In genomic region chr1:1545946-1546737, GRCh38 we compare ENCODE assay signal across 2 cellular contexts.
TF ChIP-seq lines count a peak whose summit lies in the region.

No MANE protein-coding gene starts in this region.

TF ChIP-seq in IMR-90, 13 proteins besides CTCF, POLR2A, EP300 and RAD21:
- no peak for TF ChIP-seq MXI1 (IDR thresholded peaks at IDR 0.05; ENCODE audit: borderline replicate concordance, low read depth, low read length)
- TF ChIP-seq, protein P1, sequence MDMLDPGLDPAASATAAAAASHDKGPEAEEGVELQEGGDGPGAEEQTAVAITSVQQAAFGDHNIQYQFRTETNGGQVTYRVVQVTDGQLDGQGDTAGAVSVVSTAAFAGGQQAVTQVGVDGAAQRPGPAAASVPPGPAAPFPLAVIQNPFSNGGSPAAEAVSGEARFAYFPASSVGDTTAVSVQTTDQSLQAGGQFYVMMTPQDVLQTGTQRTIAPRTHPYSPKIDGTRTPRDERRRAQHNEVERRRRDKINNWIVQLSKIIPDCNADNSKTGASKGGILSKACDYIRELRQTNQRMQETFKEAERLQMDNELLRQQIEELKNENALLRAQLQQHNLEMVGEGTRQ (IDR thresholded peaks at IDR 0.05; ENCODE audit: low read depth, low read length): no peak
- TF ChIP-seq CHD1 (IDR thresholded peaks at IDR 0.05; ENCODE audit: low read depth, low read length): no peak
- no peak for TF ChIP-seq FOS (IDR thresholded peaks at IDR 0.05; ENCODE audit: low read depth, low read length)
TF ChIP-seq in IMR-90: peak in this region for 0.

TF ChIP-seq in WTC11, 78 proteins besides CTCF, POLR2A, EP300 and RAD21:
- no peak for TF ChIP-seq GTF2I (CRISPR knock-in tag; conservative IDR thresholded peaks at IDR 0.05)
- TF ChIP-seq EMX1 (CRISPR knock-in tag; IDR thresholded peaks at IDR 0.05): no peak
- TF ChIP-seq JUN (CRISPR knock-in tag; IDR thresholded peaks at IDR 0.05): no peak
- no peak for TF ChIP-seq FOXJ3 (CRISPR knock-in tag; IDR thresholded peaks at IDR 0.05; ENCODE audit: borderline replicate concordance)
- no peak for TF ChIP-seq RELA (CRISPR knock-in tag; IDR thresholded peaks at IDR 0.05; ENCODE audit: borderline replicate concordance)
- TF ChIP-seq, protein P2, sequence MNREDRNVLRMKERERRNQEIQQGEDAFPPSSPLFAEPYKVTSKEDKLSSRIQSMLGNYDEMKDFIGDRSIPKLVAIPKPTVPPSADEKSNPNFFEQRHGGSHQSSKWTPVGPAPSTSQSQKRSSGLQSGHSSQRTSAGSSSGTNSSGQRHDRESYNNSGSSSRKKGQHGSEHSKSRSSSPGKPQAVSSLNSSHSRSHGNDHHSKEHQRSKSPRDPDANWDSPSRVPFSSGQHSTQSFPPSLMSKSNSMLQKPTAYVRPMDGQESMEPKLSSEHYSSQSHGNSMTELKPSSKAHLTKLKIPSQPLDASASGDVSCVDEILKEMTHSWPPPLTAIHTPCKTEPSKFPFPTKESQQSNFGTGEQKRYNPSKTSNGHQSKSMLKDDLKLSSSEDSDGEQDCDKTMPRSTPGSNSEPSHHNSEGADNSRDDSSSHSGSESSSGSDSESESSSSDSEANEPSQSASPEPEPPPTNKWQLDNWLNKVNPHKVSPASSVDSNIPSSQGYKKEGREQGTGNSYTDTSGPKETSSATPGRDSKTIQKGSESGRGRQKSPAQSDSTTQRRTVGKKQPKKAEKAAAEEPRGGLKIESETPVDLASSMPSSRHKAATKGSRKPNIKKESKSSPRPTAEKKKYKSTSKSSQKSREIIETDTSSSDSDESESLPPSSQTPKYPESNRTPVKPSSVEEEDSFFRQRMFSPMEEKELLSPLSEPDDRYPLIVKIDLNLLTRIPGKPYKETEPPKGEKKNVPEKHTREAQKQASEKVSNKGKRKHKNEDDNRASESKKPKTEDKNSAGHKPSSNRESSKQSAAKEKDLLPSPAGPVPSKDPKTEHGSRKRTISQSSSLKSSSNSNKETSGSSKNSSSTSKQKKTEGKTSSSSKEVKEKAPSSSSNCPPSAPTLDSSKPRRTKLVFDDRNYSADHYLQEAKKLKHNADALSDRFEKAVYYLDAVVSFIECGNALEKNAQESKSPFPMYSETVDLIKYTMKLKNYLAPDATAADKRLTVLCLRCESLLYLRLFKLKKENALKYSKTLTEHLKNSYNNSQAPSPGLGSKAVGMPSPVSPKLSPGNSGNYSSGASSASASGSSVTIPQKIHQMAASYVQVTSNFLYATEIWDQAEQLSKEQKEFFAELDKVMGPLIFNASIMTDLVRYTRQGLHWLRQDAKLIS (CRISPR knock-in tag; IDR thresholded peaks at IDR 0.05; ENCODE audit: borderline replicate concordance): no peak
- TF ChIP-seq NFATC4 (CRISPR knock-in tag; IDR thresholded peaks at IDR 0.05): no peak
- no peak for TF ChIP-seq PREB (CRISPR knock-in tag; IDR thresholded peaks at IDR 0.05; ENCODE audit: borderline replicate concordance)
- TF ChIP-seq, protein P3, sequence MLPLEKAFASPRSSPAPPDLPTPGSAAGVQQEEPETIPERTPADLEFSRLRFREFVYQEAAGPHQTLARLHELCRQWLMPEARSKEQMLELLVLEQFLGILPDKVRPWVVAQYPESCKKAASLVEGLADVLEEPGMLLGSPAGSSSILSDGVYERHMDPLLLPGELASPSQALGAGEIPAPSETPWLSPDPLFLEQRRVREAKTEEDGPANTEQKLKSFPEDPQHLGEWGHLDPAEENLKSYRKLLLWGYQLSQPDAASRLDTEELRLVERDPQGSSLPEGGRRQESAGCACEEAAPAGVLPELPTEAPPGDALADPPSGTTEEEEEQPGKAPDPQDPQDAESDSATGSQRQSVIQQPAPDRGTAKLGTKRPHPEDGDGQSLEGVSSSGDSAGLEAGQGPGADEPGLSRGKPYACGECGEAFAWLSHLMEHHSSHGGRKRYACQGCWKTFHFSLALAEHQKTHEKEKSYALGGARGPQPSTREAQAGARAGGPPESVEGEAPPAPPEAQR (CRISPR knock-in tag; IDR thresholded peaks at IDR 0.05): no peak
- no peak for TF ChIP-seq KAT7 (CRISPR knock-in tag; IDR thresholded peaks at IDR 0.05; ENCODE audit: borderline replicate concordance)
- TF ChIP-seq CDX4 (CRISPR knock-in tag; IDR thresholded peaks at IDR 0.05; ENCODE audit: borderline replicate concordance): no peak
- TF ChIP-seq, protein P4, sequence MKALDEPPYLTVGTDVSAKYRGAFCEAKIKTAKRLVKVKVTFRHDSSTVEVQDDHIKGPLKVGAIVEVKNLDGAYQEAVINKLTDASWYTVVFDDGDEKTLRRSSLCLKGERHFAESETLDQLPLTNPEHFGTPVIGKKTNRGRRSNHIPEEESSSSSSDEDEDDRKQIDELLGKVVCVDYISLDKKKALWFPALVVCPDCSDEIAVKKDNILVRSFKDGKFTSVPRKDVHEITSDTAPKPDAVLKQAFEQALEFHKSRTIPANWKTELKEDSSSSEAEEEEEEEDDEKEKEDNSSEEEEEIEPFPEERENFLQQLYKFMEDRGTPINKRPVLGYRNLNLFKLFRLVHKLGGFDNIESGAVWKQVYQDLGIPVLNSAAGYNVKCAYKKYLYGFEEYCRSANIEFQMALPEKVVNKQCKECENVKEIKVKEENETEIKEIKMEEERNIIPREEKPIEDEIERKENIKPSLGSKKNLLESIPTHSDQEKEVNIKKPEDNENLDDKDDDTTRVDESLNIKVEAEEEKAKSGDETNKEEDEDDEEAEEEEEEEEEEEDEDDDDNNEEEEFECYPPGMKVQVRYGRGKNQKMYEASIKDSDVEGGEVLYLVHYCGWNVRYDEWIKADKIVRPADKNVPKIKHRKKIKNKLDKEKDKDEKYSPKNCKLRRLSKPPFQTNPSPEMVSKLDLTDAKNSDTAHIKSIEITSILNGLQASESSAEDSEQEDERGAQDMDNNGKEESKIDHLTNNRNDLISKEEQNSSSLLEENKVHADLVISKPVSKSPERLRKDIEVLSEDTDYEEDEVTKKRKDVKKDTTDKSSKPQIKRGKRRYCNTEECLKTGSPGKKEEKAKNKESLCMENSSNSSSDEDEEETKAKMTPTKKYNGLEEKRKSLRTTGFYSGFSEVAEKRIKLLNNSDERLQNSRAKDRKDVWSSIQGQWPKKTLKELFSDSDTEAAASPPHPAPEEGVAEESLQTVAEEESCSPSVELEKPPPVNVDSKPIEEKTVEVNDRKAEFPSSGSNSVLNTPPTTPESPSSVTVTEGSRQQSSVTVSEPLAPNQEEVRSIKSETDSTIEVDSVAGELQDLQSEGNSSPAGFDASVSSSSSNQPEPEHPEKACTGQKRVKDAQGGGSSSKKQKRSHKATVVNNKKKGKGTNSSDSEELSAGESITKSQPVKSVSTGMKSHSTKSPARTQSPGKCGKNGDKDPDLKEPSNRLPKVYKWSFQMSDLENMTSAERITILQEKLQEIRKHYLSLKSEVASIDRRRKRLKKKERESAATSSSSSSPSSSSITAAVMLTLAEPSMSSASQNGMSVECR (CRISPR knock-in tag; IDR thresholded peaks at IDR 0.05; ENCODE audit: borderline replicate concordance): no peak
- TF ChIP-seq, protein P5, sequence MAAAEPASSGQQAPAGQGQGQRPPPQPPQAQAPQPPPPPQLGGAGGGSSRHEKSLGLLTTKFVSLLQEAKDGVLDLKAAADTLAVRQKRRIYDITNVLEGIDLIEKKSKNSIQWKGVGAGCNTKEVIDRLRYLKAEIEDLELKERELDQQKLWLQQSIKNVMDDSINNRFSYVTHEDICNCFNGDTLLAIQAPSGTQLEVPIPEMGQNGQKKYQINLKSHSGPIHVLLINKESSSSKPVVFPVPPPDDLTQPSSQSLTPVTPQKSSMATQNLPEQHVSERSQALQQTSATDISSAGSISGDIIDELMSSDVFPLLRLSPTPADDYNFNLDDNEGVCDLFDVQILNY (CRISPR knock-in tag; IDR thresholded peaks at IDR 0.05): no peak
- TF ChIP-seq FOXP1 (CRISPR knock-in tag; IDR thresholded peaks at IDR 0.05; ENCODE audit: borderline replicate concordance): no peak
- no peak for TF ChIP-seq TCF7 (CRISPR knock-in tag; IDR thresholded peaks at IDR 0.05; ENCODE audit: low read depth)
